Comparison of ENCODE assay signal across 20 cellular contexts in the genomic region with DNA sequence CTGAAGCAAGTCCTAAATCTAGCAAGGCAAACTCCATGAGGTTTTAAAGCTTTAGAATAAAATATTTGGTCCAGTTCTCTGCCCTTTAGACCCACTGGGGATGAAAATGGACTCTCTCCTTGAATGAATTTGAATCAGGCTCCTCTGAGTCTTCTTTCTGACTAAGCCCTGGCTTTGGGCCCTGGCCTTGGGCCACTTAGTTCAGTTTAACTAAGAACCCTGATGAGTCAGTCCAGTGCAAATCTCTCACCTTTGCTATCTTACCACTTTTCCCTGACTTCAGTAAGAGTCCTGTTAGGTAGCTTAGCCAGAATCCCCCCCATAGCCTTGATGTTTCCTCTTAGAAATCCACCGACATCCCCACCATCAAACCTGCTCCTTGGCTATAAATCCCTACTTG.
DNase-seq lines count a peak whose midpoint lies in the region; ATAC-seq and TF ChIP-seq lines count a peak whose summit lies in the region.
"Had no signal": no experiment of that assay in that cellular context is flagged by ENCODE, and none has a peak within 500 bp of the region (broad histone marks: within the 10 kb centered on the region; RNA-seq: fewer than 3 reads in every experiment).

No MANE protein-coding gene starts in this region.

- ATAC-seq in left cardiac atrium (peak in 1 of 2 donors; percentile 86), RWPE2 (ENCODE audit: low read depth) (peak; percentile 93)
- ATAC-seq: effector memory CD8-positive, alpha-beta T cell; gastrocnemius medialis; left colon; Right ventricle myocardium inferior had no signal

- H3K27me3 ChIP-seq in left ventricle myocardium inferior (ENCODE audit: low read depth) (peaks cover 39% of the 10 kb centered on the region), RWPE2 (ENCODE audit: insufficient read depth, poor library complexity, severe bottlenecking) (no peaks in the 10 kb centered on the region), Karpas-422 (ENCODE audit: low read length) (peaks cover 4% of the 10 kb centered on the region; the same call in 1 of the 2 replicates)
- H3K27me3 ChIP-seq: gastrocnemius medialis, vagina had no signal

- TF ChIP-seq CTCF in left ventricle myocardium inferior (IDR thresholded peaks at IDR 0.05; ENCODE audit: borderline replicate concordance), result no peak
- TF ChIP-seq CTCF in RWPE2 (IDR thresholded peaks at IDR 0.05; ENCODE audit: poor library complexity, severe bottlenecking), result no peak
- TF ChIP-seq CTCF in epithelial cell of esophagus (IDR thresholded peaks at IDR 0.05; ENCODE audit: insufficient read depth, low read depth, low read length, missing control alignments), result no peak

- H3K27ac ChIP-seq in left ventricle myocardium inferior (replicated peaks), result no peak overlapping the region
- no peak overlapping the region for H3K27ac ChIP-seq in RWPE2 (ENCODE audit: poor library complexity, severe bottlenecking)
- H3K27ac ChIP-seq in Karpas-422 (ENCODE audit: low read length), result no peak overlapping the region
- H3K27ac ChIP-seq: gastrocnemius medialis, vagina had no signal

- H3K9me2 ChIP-seq in Karpas-422 (replicated peaks; ENCODE audit: insufficient read depth, low read length), result no peaks in the 10 kb centered on the region

- no peak overlapping the region for H3K4me3 ChIP-seq in left ventricle myocardium inferior
- no peak overlapping the region for H3K4me3 ChIP-seq in RWPE2 (ENCODE audit: severe bottlenecking)
- no peak overlapping the region for H3K4me3 ChIP-seq in epithelial cell of esophagus (ENCODE audit: low read length)
- H3K4me3 ChIP-seq in Karpas-422 (ENCODE audit: low read length), result no peak overlapping the region
- H3K4me3 ChIP-seq: gastrocnemius medialis, vagina had no signal

- DNase-seq in left cardiac atrium (peak; percentile 34), left ventricle myocardium inferior (no peak), RWPE2 (ENCODE audit: low spot score) (no peak), epithelial cell of esophagus (ENCODE audit: low read depth) (peak; percentile 71), renal cortical epithelial cell (ENCODE audit: low read depth) (peak; percentile 3), Karpas-422 (no peak), OCI-M2 (lab: John Stamatoyannopoulos, UW; ENCODE audit: unreplicated experiment) (no peak), NCI-H1092 treated with DMSO at 0.1 percent for 48 hours (lab: John Stamatoyannopoulos, UW) (no peak)
- DNase-seq: activated CD4-positive, alpha-beta T cell treated with anti-CD3 and anti-CD28 coated beads, Interleukin-2, amount 10 ng/mL, durations not matched to agents 7 days and 5 days; activated CD8-positive, alpha-beta memory T cell treated with anti-CD3 and anti-CD28 coated beads, Interleukin-2, amount 50 U/mL, for 48 hours; activated effector memory CD4-positive, alpha-beta T cell treated with anti-CD3 and anti-CD28 coated beads, Interleukin-2, amount 50 U/mL, for 16 hours; amygdala; C1 segment of cervical spinal cord; effector memory CD8-positive, alpha-beta T cell; gastrocnemius medialis; left colon; NCI-H2029; NCI-H510A had no signal

- no peak overlapping the region for H3K9ac ChIP-seq in Karpas-422 (ENCODE audit: low read length)

- H3K4me1 ChIP-seq in left ventricle myocardium inferior (no peaks in the 10 kb centered on the region), RWPE2 (ENCODE audit: insufficient read depth, poor library complexity, severe bottlenecking) (no peaks in the 10 kb centered on the region), Karpas-422 (ENCODE audit: low read length) (no peaks in the 10 kb centered on the region)
- H3K4me1 ChIP-seq: gastrocnemius medialis, vagina had no signal

- H3K9me3 ChIP-seq in left ventricle myocardium inferior (replicated peaks), result peaks cover 7% of the 10 kb centered on the region
- no peaks in the 10 kb centered on the region for H3K9me3 ChIP-seq in RWPE2 (ENCODE audit: severe bottlenecking)
- H3K9me3 ChIP-seq in Karpas-422 (ENCODE audit: low read length), result no peaks in the 10 kb centered on the region
- H3K9me3 ChIP-seq: gastrocnemius medialis, vagina had no signal

- intact Hi-C loops in left cardiac atrium (cut with DNase I) (no loop called here), left ventricle myocardium inferior (cut with micrococcal nuclease) (no loop called here)

- no peak overlapping the region for H2AFZ ChIP-seq in Karpas-422 (ENCODE audit: low read length)

- no peaks in the 10 kb centered on the region for H3K36me3 ChIP-seq in left ventricle myocardium inferior
- no peaks in the 10 kb centered on the region for H3K36me3 ChIP-seq in RWPE2 (ENCODE audit: low read depth)
- H3K36me3 ChIP-seq in Karpas-422 (ENCODE audit: insufficient read depth, low read length), result no peaks in the 10 kb centered on the region
- H3K36me3 ChIP-seq: gastrocnemius medialis, vagina had no signal

- no peaks in the 10 kb centered on the region for H3K79me2 ChIP-seq in Karpas-422 (ENCODE audit: low read length)

- no peaks in the 10 kb centered on the region for H4K20me1 ChIP-seq in Karpas-422 (ENCODE audit: insufficient read depth, low read depth, low read length)

- H3K4me2 ChIP-seq in Karpas-422 (ENCODE audit: low read depth, low read length, poor library complexity, severe bottlenecking), result no peak overlapping the region

Comparison
In these comparisons a context has a peak if more than half of its experiments do, and no peak if none do; other contexts are left out.
1. DNase-seq: peak in left cardiac atrium (single experiment), epithelial cell of esophagus (single experiment) and renal cortical epithelial cell (single experiment); none in left ventricle myocardium inferior (single experiment), RWPE2 (single experiment), Karpas-422 (single experiment), OCI-M2 (single experiment) and NCI-H1092 treated with DMSO at 0.1 percent for 48 hours (single experiment).